Comparison of ENCODE assay signal across 8 cellular contexts in the genomic region with DNA sequence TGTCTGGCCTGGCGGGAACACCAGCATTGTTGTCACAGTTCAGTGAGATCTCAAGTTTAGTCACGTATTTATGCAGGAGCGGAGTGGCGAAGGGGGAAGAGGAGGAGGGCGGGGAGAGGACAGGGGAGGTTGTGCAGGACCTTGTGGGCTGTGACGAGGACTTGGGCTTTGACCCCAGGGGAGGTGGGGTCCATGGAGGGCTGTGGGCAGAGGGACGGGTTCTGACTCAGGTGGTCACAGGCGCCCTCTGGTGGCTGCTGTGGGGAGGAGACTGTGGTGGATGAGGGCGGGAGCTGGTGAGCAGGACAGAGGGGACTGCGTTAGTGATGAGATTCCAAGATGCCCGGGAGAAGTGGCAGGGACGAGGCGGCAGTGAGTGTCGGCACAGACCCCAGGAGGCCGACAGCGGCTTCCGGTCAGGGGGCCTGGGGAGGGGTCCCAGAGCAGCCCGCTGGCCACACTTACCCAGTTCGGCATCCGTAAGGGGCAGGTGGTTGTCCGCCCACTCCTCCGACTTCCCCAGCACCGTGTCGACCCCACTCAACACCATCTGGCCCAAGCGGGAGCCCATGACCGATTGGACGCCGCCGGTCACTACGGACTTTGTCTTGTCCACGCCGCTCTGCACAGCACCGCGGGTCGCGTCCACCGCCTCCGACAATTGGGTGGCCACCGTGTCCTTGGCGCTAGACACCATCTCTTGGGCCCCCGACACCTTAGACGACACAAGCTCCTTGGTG.
A peak's percentile ranks its signal among the peaks of the same experiment; 100 is the strongest.
DNase-seq lines count a peak whose midpoint lies in the region; ATAC-seq lines count a peak whose summit lies in the region.

No MANE protein-coding gene starts in this region.

- peak; percentile 90 for ATAC-seq in memory B cell (ENCODE audit: low read depth)
- no peak for ATAC-seq in GM21737 (IDR thresholded peaks at IDR 0.05; ENCODE audit: unreplicated experiment)

- H3K27ac Mint-ChIP-seq in memory B cell, result no peak overlapping the region

- H3K36me3 Mint-ChIP-seq in memory B cell, result peaks cover 6% of the 10 kb centered on the region

- H3K4me3 Mint-ChIP-seq in memory B cell, result peak overlapping the region; percentile 46

- H3K4me1 Mint-ChIP-seq in memory B cell, result peaks cover 8% of the 10 kb centered on the region

- H3K9me3 Mint-ChIP-seq in memory B cell, result no peaks in the 10 kb centered on the region

- peak; percentile 39 to 64 for DNase-seq in NCI-H446 (lab: John Stamatoyannopoulos, UW)
- no peak for DNase-seq in NCI-H446 treated with DMSO at 0.1 percent for 48 hours (lab: John Stamatoyannopoulos, UW)
- peak; percentile 40 for DNase-seq in NCI-H2196 treated with DMSO at 0.1 percent for 48 hours (lab: John Stamatoyannopoulos, UW; ENCODE audit: unreplicated experiment)
- DNase-seq in activated CD4-positive, alpha-beta T cell treated with anti-CD3 and anti-CD28 coated beads, Interleukin-2, amount 50 U/mL, for 48 hours, result peak; percentile 82 to 84
- peak; percentile 74 for DNase-seq in effector CD8-positive, alpha-beta T cell (lab: John Stamatoyannopoulos, UW)
- peak; percentile 75 to 84 for DNase-seq in memory B cell (ENCODE audit: low spot score in 2 of 2)
- peak; percentile 52 to 63 for DNase-seq in stimulated activated CD8-positive, alpha-beta memory T cell treated with anti-CD3 and anti-CD28 coated beads, Interleukin-4, amount 100 ng/mL, for 1 hour (ENCODE audit: low read depth in 2 of 2, low spot score in 1 of 2)

- H3K27me3 Mint-ChIP-seq in memory B cell, result no peaks in the 10 kb centered on the region
